Comparison of ENCODE assay signal across 14 cellular contexts in genomic region chr13:97477824-97478223, GRCh38. TPM values are rescaled to one million over a fixed set of nuclear protein-coding genes. Genes with fewer than 3 reads are reported as not detected.
DNase-seq lines count a peak whose midpoint lies in the region; ATAC-seq, FAIRE-seq and TF ChIP-seq lines count a peak whose summit lies in the region.
"Had no signal": no experiment of that assay in that cellular context is flagged by ENCODE, and none has a peak within 500 bp of the region (broad histone marks: within the 10 kb centered on the region; RNA-seq: fewer than 3 reads in every experiment).

No MANE protein-coding gene starts in this region.

- no peak overlapping the region for H3K27ac ChIP-seq in dorsolateral prefrontal cortex
- H3K27ac ChIP-seq: GM23248 had no signal

- no peak for ATAC-seq in GM19351 (IDR thresholded peaks at IDR 0.05; ENCODE audit: unreplicated experiment)
- ATAC-seq: HCT116 had no signal

- H3K36me3 Mint-ChIP-seq in mesothelial cell of epicardium = no peaks in the 10 kb centered on the region
- H3K36me3 Mint-ChIP-seq: CD8-positive, alpha-beta memory T cell had no signal

- FAIRE-seq in GM19239 (lab: Jason Lieb, UNC) = peak; percentile 52
- FAIRE-seq in frontal cortex (lab: Jason Lieb, UNC) = peak; percentile 23
- FAIRE-seq: A204.1, H54 had no signal

- no peaks in the 10 kb centered on the region for H3K27me3 ChIP-seq in dorsolateral prefrontal cortex

- H3K9me3 Mint-ChIP-seq in mesothelial cell of epicardium = no peaks in the 10 kb centered on the region

- intact Hi-C loops in dorsolateral prefrontal cortex (cut with DNase I) = no loop called here

- no peak overlapping the region for H3K4me3 Mint-ChIP-seq in mesothelial cell of epicardium
- H3K4me3 Mint-ChIP-seq: CD8-positive, alpha-beta memory T cell had no signal

- peak overlapping the region; percentile 83 for H3K27ac Mint-ChIP-seq in mesothelial cell of epicardium
- H3K27ac Mint-ChIP-seq: CD8-positive, alpha-beta memory T cell had no signal

- no peak for DNase-seq in GM19239 (ENCODE audit: insufficient read length, low spot score)
- peak; percentile 14 for DNase-seq in NCI-H1417 treated with DMSO at 0.1 percent for 48 hours (lab: John Stamatoyannopoulos, UW)
- DNase-seq in frontal cortex (ENCODE audit: low spot score in 2 of 2) = no peak
- no peak for DNase-seq in mesothelial cell of epicardium (ENCODE audit: low spot score in 2 of 2, unreplicated experiment in 2 of 2)
- DNase-seq in SHP77 (lab: John Stamatoyannopoulos, UW) = no peak
- DNase-seq in dorsolateral prefrontal cortex = no peak
- DNase-seq: Caco-2; CD8-positive, alpha-beta memory T cell; GM23248; IMR-90 had no signal

- H3K27me3 Mint-ChIP-seq in mesothelial cell of epicardium (ENCODE audit: low read depth) = no peaks in the 10 kb centered on the region

- H3K4me1 Mint-ChIP-seq in mesothelial cell of epicardium = peaks cover 31% of the 10 kb centered on the region
- H3K4me1 Mint-ChIP-seq: CD8-positive, alpha-beta memory T cell had no signal

- no peak overlapping the region for H3K4me3 ChIP-seq in dorsolateral prefrontal cortex
- H3K4me3 ChIP-seq: GM23248 had no signal

- TF ChIP-seq CTCF in mesothelial cell of epicardium (IDR thresholded peaks at IDR 0.05; ENCODE audit: unreplicated experiment) (no peak), dorsolateral prefrontal cortex (IDR thresholded peaks at IDR 0.05 in 54 of 56, conservative IDR thresholded peaks at IDR 0.05 in 2 of 56; ENCODE audit: low read depth in 1 of 56, partially characterized antibody in 56 of 56) (no peak)

RNA-seq across cellular contexts. Expression of gene RAP2A, which starts 43.9 kb away (rescaled TPM):
- total RNA-seq in frontal cortex (327 TPM), mesothelial cell of epicardium (28.7 to 31.8 TPM (median 31.3 TPM) in 3 replicates), dorsolateral prefrontal cortex (100 to 1,000 TPM in 116 of 120 experiments, 10 to 100 TPM in 4; 88.1 to 180 (median 141) TPM)
